1 cellular context compared by ENCODE assay signal in genomic region chr11:201936-202335, GRCh38.
TF ChIP-seq lines count a peak whose summit lies in the region.

No MANE protein-coding gene starts in this region.

TF ChIP-seq in HepG2, 621 proteins besides CTCF, POLR2A, EP300 and RAD21:
- no peak for TF ChIP-seq ZBTB39 (CRISPR knock-in tag; IDR thresholded peaks at IDR 0.05)
- TF ChIP-seq PHF8 (CRISPR knock-in tag; IDR thresholded peaks at IDR 0.05): no peak
- no peak for TF ChIP-seq ZNF407 (CRISPR knock-in tag; IDR thresholded peaks at IDR 0.05; ENCODE audit: not compliant biosample characterization)
- TF ChIP-seq CENPBD1 (CRISPR knock-in tag; IDR thresholded peaks at IDR 0.05; ENCODE audit: borderline replicate concordance, low read depth): no peak
- no peak for TF ChIP-seq ETV6 (CRISPR knock-in tag; conservative IDR thresholded peaks at IDR 0.05)
- no peak for TF ChIP-seq ZNF512 (CRISPR knock-in tag; IDR thresholded peaks at IDR 0.05)
- TF ChIP-seq FIP1L1 (IDR thresholded peaks at IDR 0.05; ENCODE audit: borderline replicate concordance, insufficient read depth, low read depth, low read length): no peak
- no peak for TF ChIP-seq ZNF879 (CRISPR knock-in tag; IDR thresholded peaks at IDR 0.05)
- no peak for TF ChIP-seq RFX1 (IDR thresholded peaks at IDR 0.05)
- TF ChIP-seq ZNF609 (CRISPR knock-in tag; IDR thresholded peaks at IDR 0.05; ENCODE audit: borderline replicate concordance): no peak
- no peak for TF ChIP-seq DDIT3 (CRISPR knock-in tag; IDR thresholded peaks at IDR 0.05)
- no peak for TF ChIP-seq HBP1 (CRISPR knock-in tag; IDR thresholded peaks at IDR 0.05; ENCODE audit: low read depth)
- no peak for TF ChIP-seq TMF1 (CRISPR knock-in tag; IDR thresholded peaks at IDR 0.05; ENCODE audit: low read depth)
- no peak for TF ChIP-seq NPAS2 (CRISPR knock-in tag; IDR thresholded peaks at IDR 0.05; ENCODE audit: borderline replicate concordance)
- no peak for TF ChIP-seq ZMAT5 (CRISPR knock-in tag; IDR thresholded peaks at IDR 0.05; ENCODE audit: borderline replicate concordance, low read depth)
